In the genomic region with DNA sequence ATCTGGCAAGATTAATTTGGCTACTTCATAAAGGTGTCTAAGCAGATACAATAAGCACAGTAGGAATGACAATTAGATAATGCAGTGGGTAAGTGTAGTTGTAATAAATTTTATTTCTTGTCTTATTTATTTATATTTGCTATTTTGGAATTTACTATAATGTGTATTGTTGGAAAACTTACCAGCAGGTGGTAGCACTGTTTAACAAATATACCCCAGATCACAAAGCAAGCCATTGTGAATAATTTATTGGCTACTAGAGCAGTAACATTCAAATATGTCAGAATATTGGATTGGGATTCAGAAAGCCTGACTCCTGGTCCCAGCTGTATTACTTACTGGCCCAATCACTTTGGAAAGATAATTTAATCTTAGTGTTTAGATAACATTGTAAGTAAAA, we compare ENCODE assay signal across 11 cellular contexts.
DNase-seq lines count a peak whose midpoint lies in the region; ATAC-seq and TF ChIP-seq lines count a peak whose summit lies in the region.
"Had no signal": no experiment of that assay in that cellular context is flagged by ENCODE, and none has a peak within 500 bp of the region (broad histone marks: within the 10 kb centered on the region; RNA-seq: fewer than 3 reads in every experiment).

No MANE protein-coding gene starts in this region.

- H3K4me3 ChIP-seq in A673 (ENCODE audit: low read depth, low read length, poor library complexity, severe bottlenecking) (no peak overlapping the region), ascending aorta (no peak overlapping the region)
- H3K4me3 ChIP-seq: BLaER1, psoas muscle had no signal

- BruUV-seq in A673 (replicated peaks; lab: Mats Ljungman, UMichigan), result no TSS peak

- H3K9me3 ChIP-seq in A673 (ENCODE audit: low read depth, low read length, poor library complexity, severe bottlenecking) (no peaks in the 10 kb centered on the region), ascending aorta (no peaks in the 10 kb centered on the region)
- H3K9me3 ChIP-seq: BLaER1, psoas muscle had no signal

- ATAC-seq in left ventricle myocardium superior (peak; percentile 65), HG03457 (IDR thresholded peaks at IDR 0.05; ENCODE audit: unreplicated experiment) (no peak), HG03139 (IDR thresholded peaks at IDR 0.05; ENCODE audit: unreplicated experiment) (no peak)
- ATAC-seq: psoas muscle had no signal

- CTCF ChIA-PET in A673 (lab: Charles Lee), result no interaction called here

- POLR2A ChIA-PET in A673 (lab: Charles Lee; ENCODE audit: low non-redundant PET), result no interaction called here

- DNase-seq in A673 (ENCODE audit: low spot score), result peak; percentile 12
- DNase-seq in HS-5 (ENCODE audit: low read depth), result peak; percentile 13
- DNase-seq in amniotic epithelial cell (ENCODE audit: low read depth), result peak; percentile 19
- no peak for DNase-seq in left ventricle myocardium superior
- no peak for DNase-seq in ascending aorta (ENCODE audit: low spot score in 2 of 2)
- DNase-seq in stimulated activated CD4-positive, alpha-beta T cell treated with anti-CD3 and anti-CD28 coated beads, Interleukin-12 subunit alpha, Interleukin-12 subunit beta, amount 100 ng/mL, for 4 hours, result no peak
- DNase-seq: activated effector memory CD4-positive, alpha-beta T cell treated with Interleukin-2 at 50 U/mL for 16 hours; psoas muscle had no signal

- H3K27ac ChIP-seq in A673 (ENCODE audit: low read depth, low read length, poor library complexity, severe bottlenecking), result no peak overlapping the region
- H3K27ac ChIP-seq in ascending aorta, result no peak overlapping the region
- H3K27ac ChIP-seq: BLaER1, psoas muscle had no signal

- TF ChIP-seq CTCF in A673 (conservative IDR thresholded peaks at IDR 0.05; ENCODE audit: low read depth, low read length) (peak; percentile 34; the same call in 1 of the 2 replicates), ascending aorta (IDR thresholded peaks at IDR 0.05) (peak in 1 of 3 experiments; percentile 16)

- no peaks in the 10 kb centered on the region for H3K27me3 ChIP-seq in A673 (replicated peaks; ENCODE audit: insufficient read depth, low read depth, low read length, poor library complexity)
- no peaks in the 10 kb centered on the region for H3K27me3 ChIP-seq in ascending aorta
- H3K27me3 ChIP-seq: BLaER1 had no signal

- intact Hi-C loops in A673 (cut with micrococcal nuclease; ENCODE audit: unreplicated experiment), result no loop called here
- intact Hi-C loops in left ventricle myocardium superior (cut with micrococcal nuclease), result loop anchor here (5.0 kb wide), 1 partner anchor 595 kb away; no protein-coding TSS in a partner anchor
- intact Hi-C loops in ascending aorta (cut with DNase I), result loop anchor here (5.0 kb wide), 1 partner anchor 595 kb away; no protein-coding TSS in a partner anchor

- H3K4me1 ChIP-seq in A673 (ENCODE audit: insufficient read depth, low read length, poor library complexity, severe bottlenecking) (no peaks in the 10 kb centered on the region), ascending aorta (no peaks in the 10 kb centered on the region)
- H3K4me1 ChIP-seq: BLaER1, psoas muscle had no signal

- H3K36me3 ChIP-seq in A673 (ENCODE audit: insufficient read depth, low read length, poor library complexity, severe bottlenecking), result no peaks in the 10 kb centered on the region
- no peaks in the 10 kb centered on the region for H3K36me3 ChIP-seq in ascending aorta
- H3K36me3 ChIP-seq: BLaER1 had no signal

Comparison
In these comparisons a context has a peak if more than half of its experiments do, and no peak if none do; other contexts are left out.
1. DNase-seq: peak in A673 (single experiment), HS-5 (single experiment) and amniotic epithelial cell (single experiment); none in left ventricle myocardium superior (single experiment), ascending aorta (0 of 2) and stimulated activated CD4-positive, alpha-beta T cell treated with anti-CD3 and anti-CD28 coated beads, Interleukin-12 subunit alpha, Interleukin-12 subunit beta, amount 100 ng/mL, for 4 hours (single experiment).